ENCODE assay signal across 23 cellular contexts in the genomic region with DNA sequence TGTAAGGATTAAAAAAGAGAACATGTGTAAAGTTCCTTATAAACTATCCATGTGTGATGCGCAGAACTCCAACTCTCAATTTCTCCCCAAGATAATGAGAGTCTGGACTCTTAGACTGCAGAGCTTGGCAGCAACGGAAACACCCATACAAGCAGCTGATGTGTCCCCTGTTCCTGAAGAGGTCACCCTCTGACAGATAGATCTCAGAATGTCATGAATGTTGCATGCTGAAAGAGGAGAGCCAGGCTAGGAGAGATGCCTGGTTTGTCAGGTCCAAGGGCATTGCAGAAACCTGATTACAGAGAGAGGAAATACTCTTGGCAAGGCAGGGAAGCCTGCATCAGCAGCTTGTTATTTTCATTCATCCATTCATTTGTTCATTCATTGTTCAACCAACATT. TPM values are rescaled to one million over a fixed set of nuclear protein-coding genes. Genes with fewer than 3 reads are reported as not detected.
DNase-seq lines count a peak whose midpoint lies in the region; ATAC-seq and TF ChIP-seq lines count a peak whose summit lies in the region.
"Had no signal": no experiment of that assay in that cellular context is flagged by ENCODE, and none has a peak within 500 bp of the region (broad histone marks: within the 10 kb centered on the region; RNA-seq: fewer than 3 reads in every experiment).

No MANE protein-coding gene starts in this region.

- H3K9me3 ChIP-seq in psoas muscle, result no peaks in the 10 kb centered on the region
- H3K9me3 ChIP-seq: body of pancreas, Caco-2 had no signal

- no peak overlapping the region for H3K4me3 ChIP-seq in psoas muscle
- H3K4me3 ChIP-seq: body of pancreas had no signal

- intact Hi-C loops in Right ventricle myocardium inferior (cut with DNase I) (loop anchor here (2.0 to 10.0 kb wide), 3 partner anchors 64 to 626 kb away; no protein-coding TSS in a partner anchor), cardiac septum (cut with DNase I) (loop anchor here (2.0 to 10.0 kb wide), 3 partner anchors 64 to 620 kb away; no protein-coding TSS in a partner anchor), psoas muscle (cut with DNase I) (no loop called here)

- no peaks in the 10 kb centered on the region for H3K27me3 ChIP-seq in psoas muscle (ENCODE audit: insufficient read depth in 3 of 3, low read length in 2 of 3)
- H3K27me3 ChIP-seq: body of pancreas had no signal

- H3K4me1 ChIP-seq in psoas muscle, result no peaks in the 10 kb centered on the region
- H3K4me1 ChIP-seq: Caco-2 had no signal

- peaks cover 0 to 8% of the 10 kb centered on the region in 2 donors for H3K36me3 ChIP-seq in psoas muscle (ENCODE audit: insufficient read depth in 1 of 2, low read depth in 1 of 2)

- DNase-seq in Right ventricle myocardium inferior (ENCODE audit: missing footprints) (no peak), cardiac septum (ENCODE audit: low spot score) (no peak), MV-4-11 (lab: John Stamatoyannopoulos, UW) (peak; percentile 14), dermis blood vessel endothelial cell (peak; percentile 54), psoas muscle (no peak), NOMO-1 treated with dmso at 0.1 percent for 144 hours (lab: John Stamatoyannopoulos, UW; ENCODE audit: unreplicated experiment) (no peak)
- DNase-seq in stimulated activated CD4-positive, alpha-beta T cell treated with anti-CD3 and anti-CD28 coated beads, Interleukin-2, amount 100 ng/mL, for 48 hours, result no peak
- DNase-seq: activated CD4-positive, alpha-beta T cell treated with anti-CD3 and anti-CD28 coated beads for 1 hour; activated gamma-delta T cell; activated naive CD8-positive, alpha-beta T cell treated with anti-CD3 and anti-CD28 coated beads, Interleukin-2, amount 50 U/mL, for 24 hours; body of pancreas; Caco-2; DND-41; GOT3; head of caudate nucleus; KG1; midbrain; NCI-H1694; NCI-H526 treated with DMSO at 0.1 percent for 48 hours; trophoblast cell had no signal

- peak; percentile 21 for ATAC-seq in Right ventricle myocardium inferior
- peak in 3 of 4 donors; percentile 44 to 72 (median 70) for ATAC-seq in psoas muscle
- no peak for ATAC-seq in HG03460 (IDR thresholded peaks at IDR 0.05; ENCODE audit: unreplicated experiment)

- no peak for TF ChIP-seq CTCF in psoas muscle (IDR thresholded peaks at IDR 0.05)

- WGBS in psoas muscle, 3 donors, result 48 to 75% (median 68%) methylated on average over 2 of the region's 2 CpGs

- H3K27ac ChIP-seq in psoas muscle, result no peak overlapping the region
- H3K27ac ChIP-seq: body of pancreas, RWPE1 had no signal

RNA-seq across cellular contexts. Expression of a gene that starts 24.2 kb away (rescaled TPM):
- 7.9 TPM for total RNA-seq in Right ventricle myocardium inferior
- total RNA-seq in cardiac septum, result 12.8 TPM
- 1.9 and 3.9 TPM in 2 replicates for total RNA-seq in dermis blood vessel endothelial cell
- total RNA-seq in psoas muscle, result 1 to 10 TPM; 2.7 to 6.4 (median 4.0) TPM
- 1 to 10 TPM; 1.7 to 3.8 (median 2.7) TPM for polyA plus RNA-seq in psoas muscle
- total RNA-seq: A172 had no signal

Comparison
In these comparisons a context has a peak if more than half of its experiments do, and no peak if none do; other contexts are left out.
1. DNase-seq: peak in MV-4-11 (single experiment) and dermis blood vessel endothelial cell (single experiment); none in Right ventricle myocardium inferior (single experiment), cardiac septum (single experiment), psoas muscle (0 of 2), stimulated activated CD4-positive, alpha-beta T cell treated with anti-CD3 and anti-CD28 coated beads, Interleukin-2, amount 100 ng/mL, for 48 hours (0 of 2) and NOMO-1 treated with dmso at 0.1 percent for 144 hours (single experiment).
2. intact Hi-C loops: an anchor here in Right ventricle myocardium inferior (2.0 to 10.0 kb wide) and cardiac septum (2.0 to 10.0 kb wide); none called in psoas muscle.